10 cellular contexts compared by ENCODE assay signal in genomic region chr16:79047337-79047736, GRCh38.
A peak's percentile ranks its signal among the peaks of the same experiment; 100 is the strongest.
DNase-seq lines count a peak whose midpoint lies in the region; TF ChIP-seq lines count a peak whose summit lies in the region.
"Had no signal": no experiment of that assay in that cellular context is flagged by ENCODE, and none has a peak within 500 bp of the region (broad histone marks: within the 10 kb centered on the region; RNA-seq: fewer than 3 reads in every experiment).

No MANE protein-coding gene starts in this region.

- H3K27ac ChIP-seq in caudate nucleus (ENCODE audit: low read depth, low read length), result no peak overlapping the region

- peak; percentile 13 for DNase-seq in stimulated activated CD4-positive, alpha-beta T cell treated with anti-CD3 and anti-CD28 coated beads, Interleukin-4, amount 100 ng/mL, for 24 hours
- no peak for DNase-seq in stimulated activated CD4-positive, alpha-beta T cell treated with anti-CD3 and anti-CD28 coated beads, Interleukin-4, amount 100 ng/mL, for 4 hours
- DNase-seq in NCI-H748 treated with DMSO at 0.1 percent for 48 hours (lab: John Stamatoyannopoulos, UW) (peak; percentile 19), epithelial cell of proximal tubule (ENCODE audit: low read depth) (no peak), caudate nucleus (lab: John Stamatoyannopoulos, UW) (no peak), COLO829 (ENCODE audit: low spot score) (no peak), NCI-H226 (no peak), hepatic stellate cell (ENCODE audit: low spot score) (no peak)
- DNase-seq: activated CD8-positive, alpha-beta memory T cell treated with anti-CD3 and anti-CD28 coated beads, Interleukin-2, amount 50 U/mL, for 4 hours; KG1 had no signal

- H3K4me3 ChIP-seq in epithelial cell of proximal tubule (ENCODE audit: low read depth, low read length), result no peak overlapping the region

- TF ChIP-seq CTCF in epithelial cell of proximal tubule (conservative IDR thresholded peaks at IDR 0.05; ENCODE audit: low read depth, low read length), result peak; percentile 50

Comparison
In these comparisons a context has a peak if more than half of its experiments do, and no peak if none do; other contexts are left out.
1. DNase-seq: peak in stimulated activated CD4-positive, alpha-beta T cell treated with anti-CD3 and anti-CD28 coated beads, Interleukin-4, amount 100 ng/mL, for 24 hours (single experiment) and NCI-H748 treated with DMSO at 0.1 percent for 48 hours (single experiment); none in stimulated activated CD4-positive, alpha-beta T cell treated with anti-CD3 and anti-CD28 coated beads, Interleukin-4, amount 100 ng/mL, for 4 hours (0 of 2), epithelial cell of proximal tubule (single experiment), caudate nucleus (0 of 61), COLO829 (single experiment), NCI-H226 (single experiment) and hepatic stellate cell (single experiment).